17 cellular contexts compared by ENCODE assay signal in the genomic region with DNA sequence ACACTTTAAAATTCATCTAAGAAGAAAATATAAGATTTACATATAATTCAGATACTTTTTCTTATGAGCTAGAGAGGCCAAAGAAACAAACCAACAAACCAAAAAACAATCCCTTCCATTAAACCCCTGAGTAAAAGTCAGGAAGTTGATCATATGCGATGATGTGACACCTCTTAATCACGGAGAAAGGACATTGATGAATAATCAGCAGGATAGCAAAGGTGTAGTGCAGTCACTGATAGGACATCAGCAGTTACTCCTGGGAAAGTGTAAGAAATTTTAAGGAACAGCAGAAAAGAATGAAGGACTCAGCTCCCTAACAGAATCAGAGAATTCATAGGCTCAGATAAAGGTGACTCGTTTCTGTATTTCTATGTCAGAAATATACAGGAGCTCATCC.
DNase-seq lines count a peak whose midpoint lies in the region; ATAC-seq and TF ChIP-seq lines count a peak whose summit lies in the region.
"Had no signal": no experiment of that assay in that cellular context is flagged by ENCODE, and none has a peak within 500 bp of the region (broad histone marks: within the 10 kb centered on the region; RNA-seq: fewer than 3 reads in every experiment).

No MANE protein-coding gene starts in this region.

- CTCF ChIA-PET in Caco-2 (lab: Charles Lee), result interaction anchor here (0.6 to 1.6 kb wide), 7 partner anchors 17 to 528 kb away, joined by 3 to 10 read pairs (median 4); no protein-coding TSS in a partner anchor

- H4K20me1 ChIP-seq in hepatocyte (ENCODE audit: insufficient read depth, poor library complexity, severe bottlenecking), result no peaks in the 10 kb centered on the region

- TF ChIP-seq CTCF in hepatocyte (IDR thresholded peaks at IDR 0.05; ENCODE audit: poor library complexity) (no peak), parathyroid adenoma (IDR thresholded peaks at IDR 0.05) (no peak), Caco-2 (IDR thresholded peaks at IDR 0.05; ENCODE audit: insufficient read depth in 1 of 2, low read depth in 1 of 2, low read length in 1 of 2, severe bottlenecking in 1 of 2, unreplicated experiment in 1 of 2) (no peak)

- H3K4me1 ChIP-seq in adipocyte (ENCODE audit: control insufficient read depth, insufficient read depth, low read length), result peaks cover 3% of the 10 kb centered on the region
- no peaks in the 10 kb centered on the region for H3K4me1 ChIP-seq in hepatocyte (ENCODE audit: insufficient read depth)
- H3K4me1 ChIP-seq in parathyroid adenoma, result no peaks in the 10 kb centered on the region
- H3K4me1 ChIP-seq in Caco-2, result no peaks in the 10 kb centered on the region
- H3K4me1 ChIP-seq: right lobe of liver, uterus had no signal

- H3K9ac ChIP-seq in adipocyte (ENCODE audit: low read length), result peak overlapping the region; percentile 27
- H3K9ac ChIP-seq in parathyroid adenoma, result no peak overlapping the region

- peak; percentile 17 for DNase-seq in HCEC 1CT
- DNase-seq in adipocyte (ENCODE audit: low read depth), result no peak
- no peak for DNase-seq in hepatocyte (ENCODE audit: low spot score)
- no peak for DNase-seq in hepatic stellate cell (ENCODE audit: low spot score)
- DNase-seq in Caco-2, result no peak
- DNase-seq: activated CD8-positive, alpha-beta memory T cell treated with anti-CD3 and anti-CD28 coated beads, Interleukin-2, amount 50 U/mL, for 48 hours; activated gamma-delta T cell; cerebellar nuclear complex; NCI-H1436 treated with DMSO at 0.1 percent for 48 hours; right lobe of liver had no signal

- no peak for ATAC-seq in HG03045 (IDR thresholded peaks at IDR 0.05; ENCODE audit: unreplicated experiment)
- ATAC-seq: naive thymus-derived CD8-positive, alpha-beta T cell had no signal

- no peaks in the 10 kb centered on the region for H3K9me3 Mint-ChIP-seq in Caco-2 (ENCODE audit: unreplicated experiment)
- H3K9me3 Mint-ChIP-seq: CD4-positive, alpha-beta T cell had no signal

- H3K4me2 ChIP-seq in hepatocyte (peak overlapping the region; percentile 30), parathyroid adenoma (ENCODE audit: low read length) (peak overlapping the region; percentile 7)

- intact Hi-C loops in Caco-2 (cut with micrococcal nuclease; ENCODE audit: unreplicated experiment), result loop anchor here (1.0 to 5.0 kb wide), 3 partner anchors 249 to 342 kb away; no protein-coding TSS in a partner anchor

- peak overlapping the region; percentile 11 for H3K4me3 ChIP-seq in adipocyte (ENCODE audit: low read length)
- H3K4me3 ChIP-seq in hepatocyte, result no peak overlapping the region
- no peak overlapping the region for H3K4me3 ChIP-seq in parathyroid adenoma (ENCODE audit: low read depth, low read length)
- no peak overlapping the region for H3K4me3 ChIP-seq in Caco-2 (ENCODE audit: low read depth, low read length)
- H3K4me3 ChIP-seq: esophagus muscularis mucosa, right lobe of liver, uterus had no signal

- H3K27ac Mint-ChIP-seq in Caco-2 (ENCODE audit: unreplicated experiment), result no peak overlapping the region
- H3K27ac Mint-ChIP-seq: CD4-positive, alpha-beta T cell; naive thymus-derived CD8-positive, alpha-beta T cell had no signal

- H3K36me3 ChIP-seq in adipocyte (ENCODE audit: control insufficient read depth, insufficient read depth, low read length, severe bottlenecking), result no peaks in the 10 kb centered on the region
- no peaks in the 10 kb centered on the region for H3K36me3 ChIP-seq in hepatocyte (replicated peaks; ENCODE audit: insufficient read depth, low read depth)
- no peaks in the 10 kb centered on the region for H3K36me3 ChIP-seq in parathyroid adenoma (ENCODE audit: control insufficient read depth, insufficient read depth, low read length)
- H3K36me3 ChIP-seq in Caco-2 (ENCODE audit: control insufficient read depth, insufficient read depth, low read length), result no peaks in the 10 kb centered on the region
- H3K36me3 ChIP-seq: esophagus muscularis mucosa, right lobe of liver, uterus, WERI-Rb-1 had no signal

- H3K27ac ChIP-seq in hepatocyte, result no peak overlapping the region
- no peak overlapping the region for H3K27ac ChIP-seq in parathyroid adenoma
- H3K27ac ChIP-seq: esophagus muscularis mucosa, right lobe of liver, uterus, WERI-Rb-1 had no signal

- BruUV-seq in Caco-2 (replicated peaks; lab: Mats Ljungman, UMichigan), result no TSS peak

- H3K4me1 Mint-ChIP-seq in Caco-2 (ENCODE audit: low read depth, unreplicated experiment), result no peaks in the 10 kb centered on the region

- no peaks in the 10 kb centered on the region for H3K9me2 ChIP-seq in hepatocyte (replicated peaks; ENCODE audit: insufficient read depth)

- H3K4me3 Mint-ChIP-seq in Caco-2 (ENCODE audit: unreplicated experiment), result no peak overlapping the region
- H3K4me3 Mint-ChIP-seq: CD4-positive, alpha-beta T cell; naive thymus-derived CD8-positive, alpha-beta T cell had no signal

- POLR2A ChIA-PET in Caco-2 (lab: Charles Lee), result no interaction called here

- no peaks in the 10 kb centered on the region for H3K36me3 Mint-ChIP-seq in Caco-2 (ENCODE audit: insufficient read depth, unreplicated experiment)
- H3K36me3 Mint-ChIP-seq: naive thymus-derived CD8-positive, alpha-beta T cell had no signal

- H3K9me3 ChIP-seq in adipocyte (ENCODE audit: control insufficient read depth, low read length) (no peaks in the 10 kb centered on the region), hepatocyte (ENCODE audit: low read depth) (no peaks in the 10 kb centered on the region), parathyroid adenoma (ENCODE audit: control insufficient read depth, low read length) (no peaks in the 10 kb centered on the region), Caco-2 (no peaks in the 10 kb centered on the region)
- H3K9me3 ChIP-seq: esophagus muscularis mucosa, right lobe of liver, uterus had no signal

- H3K27me3 Mint-ChIP-seq in Caco-2 (ENCODE audit: insufficient read depth, unreplicated experiment), result peaks cover 11% of the 10 kb centered on the region

- H3K79me2 ChIP-seq in hepatocyte, result no peaks in the 10 kb centered on the region
- no peaks in the 10 kb centered on the region for H3K79me2 ChIP-seq in parathyroid adenoma

- no peaks in the 10 kb centered on the region for H3K27me3 ChIP-seq in adipocyte (replicated peaks; ENCODE audit: control insufficient read depth, insufficient read depth, low read length)
- H3K27me3 ChIP-seq in hepatocyte, result no peaks in the 10 kb centered on the region
- H3K27me3 ChIP-seq in parathyroid adenoma (ENCODE audit: control insufficient read depth, insufficient read depth, low read length), result no peaks in the 10 kb centered on the region
- H3K27me3 ChIP-seq in Caco-2 (replicated peaks; ENCODE audit: control insufficient read depth, insufficient read depth, low read length), result no peaks in the 10 kb centered on the region
- H3K27me3 ChIP-seq: right lobe of liver, uterus had no signal

- no peak overlapping the region for H2AFZ ChIP-seq in hepatocyte
- no peak overlapping the region for H2AFZ ChIP-seq in parathyroid adenoma

- WGBS in hepatocyte (ENCODE audit: low lambda C conversion rate, missing lambda C conversion rate), result 33% methylated on average over 3 of the region's 3 CpGs
